8 cellular contexts compared by ENCODE assay signal in genomic region chr6:127515794-127516675, GRCh38. TPM values are rescaled to one million over a fixed set of nuclear protein-coding genes. Genes with fewer than 3 reads are reported as not detected.
DNase-seq lines count a peak whose midpoint lies in the region; ATAC-seq and TF ChIP-seq lines count a peak whose summit lies in the region.

No MANE protein-coding gene starts in this region.

- ATAC-seq in DND-41 (ENCODE audit: insufficient read depth, low read depth): peak; percentile 84
- ATAC-seq in GM21737 (IDR thresholded peaks at IDR 0.05; ENCODE audit: unreplicated experiment): peak; percentile 65
- peak; percentile 63 to 80 for ATAC-seq in activated naive CD4-positive, alpha-beta T cell treated with anti-CD3 and anti-CD28 coated beads, Interleukin-2, amount 50 U/mL, for 72 hours

- no peaks in the 10 kb centered on the region for H3K9me3 Mint-ChIP-seq in activated naive CD4-positive, alpha-beta T cell treated with anti-CD3 and anti-CD28 coated beads, Interleukin-2, amount 50 U/mL, for 72 hours

- DNase-seq in DND-41 (peak; percentile 83), KBM-7 (peak; percentile 62), SJSA1 (ENCODE audit: low read depth in 1 of 2, low spot score in 2 of 2) (peak; percentile 78 to 91), cardiac muscle cell (ENCODE audit: low read depth in 1 of 2, low spot score in 1 of 2) (peak; percentile 77 to 90), pons (ENCODE audit: low spot score) (peak; percentile 80), ureter (ENCODE audit: low spot score) (peak; percentile 52)
- DNase-seq in activated naive CD4-positive, alpha-beta T cell treated with anti-CD3 and anti-CD28 coated beads, Interleukin-2, amount 50 U/mL, for 72 hours (ENCODE audit: low spot score in 2 of 2): peak; percentile 72 to 79

- H3K36me3 Mint-ChIP-seq in activated naive CD4-positive, alpha-beta T cell treated with anti-CD3 and anti-CD28 coated beads, Interleukin-2, amount 50 U/mL, for 72 hours: peaks cover 9 to 23% of the 10 kb centered on the region in 2 donors

- peak overlapping the region; percentile 50 for H3K9ac ChIP-seq in DND-41 (ENCODE audit: low read depth, low read length)

- H3K79me2 ChIP-seq in DND-41 (ENCODE audit: insufficient read depth, low read length): no peaks in the 10 kb centered on the region

- H3K4me3 ChIP-seq in DND-41 (ENCODE audit: low read depth in 1 of 2, low read length in 2 of 2) (peak overlapping the region; percentile 32 to 62; a peak in 3 of 4 replicates), SJSA1 (peak overlapping the region; percentile 72), cardiac muscle cell (peak overlapping the region; percentile 54)

- H3K36me3 ChIP-seq in DND-41 (ENCODE audit: insufficient read depth, low read length) (no peaks in the 10 kb centered on the region), SJSA1 (peaks cover 31% of the 10 kb centered on the region), cardiac muscle cell (no peaks in the 10 kb centered on the region)

- peak overlapping the region in 1 of 2 donors; percentile 49 for H3K27ac Mint-ChIP-seq in activated naive CD4-positive, alpha-beta T cell treated with anti-CD3 and anti-CD28 coated beads, Interleukin-2, amount 50 U/mL, for 72 hours

- TF ChIP-seq CTCF in DND-41 (IDR thresholded peaks at IDR 0.05; ENCODE audit: borderline replicate concordance, extremely low read depth, low read length, poor library complexity, severe bottlenecking) (peak; percentile 29), cardiac muscle cell (IDR thresholded peaks at IDR 0.05; ENCODE audit: low read depth, low read length) (no peak)

- H3K4me1 ChIP-seq in DND-41 (ENCODE audit: insufficient read depth, low read length) (peaks cover 28% of the 10 kb centered on the region), SJSA1 (replicated peaks) (peaks cover 27% of the 10 kb centered on the region), cardiac muscle cell (ENCODE audit: low read depth) (peaks cover 6% of the 10 kb centered on the region)

- peak overlapping the region; percentile 88 for H3K4me2 ChIP-seq in DND-41 (ENCODE audit: insufficient read depth, low read length)

- H4K20me1 ChIP-seq in DND-41 (ENCODE audit: insufficient read depth, low read length): peaks cover 5% of the 10 kb centered on the region

- in situ Hi-C loops in KBM-7 (cut with MboI; ENCODE audit: low pct_unique_long_range_greater_than_20kb, low sequenced_read_pairs): no loop called here

- H3K27me3 ChIP-seq in DND-41 (ENCODE audit: insufficient read depth, low read length, poor library complexity) (peaks cover 10% of the 10 kb centered on the region), SJSA1 (replicated peaks) (no peaks in the 10 kb centered on the region), cardiac muscle cell (peaks cover 55% of the 10 kb centered on the region)

- no peak overlapping the region for H3K27ac ChIP-seq in DND-41 (ENCODE audit: low read length)
- H3K27ac ChIP-seq in SJSA1: peak overlapping the region; percentile 17
- no peak overlapping the region for H3K27ac ChIP-seq in cardiac muscle cell

- no peaks in the 10 kb centered on the region for H3K9me3 ChIP-seq in DND-41 (ENCODE audit: insufficient read depth, low read length, severe bottlenecking)
- H3K9me3 ChIP-seq in SJSA1 (replicated peaks): no peaks in the 10 kb centered on the region
- H3K9me3 ChIP-seq in cardiac muscle cell (ENCODE audit: low read depth): no peaks in the 10 kb centered on the region

- H2AFZ ChIP-seq in DND-41 (ENCODE audit: low read depth, low read length): peak overlapping the region; percentile 66; the same call in 1 of the 2 replicates

RNA-seq across cellular contexts. Expression of gene KIAA0408, which starts 56.8 kb away (rescaled TPM):
- total RNA-seq in SJSA1 (2014; rRNA removed; shearing (Covaris generic)): 5.1 and 5.8 TPM in 2 replicates
- 1 to 10 TPM; 3.6 to 4.4 TPM for total RNA-seq in activated naive CD4-positive, alpha-beta T cell treated with anti-CD3 and anti-CD28 coated beads, Interleukin-2, amount 50 U/mL, for 72 hours
- total RNA-seq in cardiac muscle cell: 0.07 and 0.27 TPM in 2 replicates
- polyA plus RNA-seq in cardiac muscle cell: 0.95 and 2.0 TPM in 2 replicates
- 12.8 TPM for total RNA-seq in ureter
